In the genomic region with DNA sequence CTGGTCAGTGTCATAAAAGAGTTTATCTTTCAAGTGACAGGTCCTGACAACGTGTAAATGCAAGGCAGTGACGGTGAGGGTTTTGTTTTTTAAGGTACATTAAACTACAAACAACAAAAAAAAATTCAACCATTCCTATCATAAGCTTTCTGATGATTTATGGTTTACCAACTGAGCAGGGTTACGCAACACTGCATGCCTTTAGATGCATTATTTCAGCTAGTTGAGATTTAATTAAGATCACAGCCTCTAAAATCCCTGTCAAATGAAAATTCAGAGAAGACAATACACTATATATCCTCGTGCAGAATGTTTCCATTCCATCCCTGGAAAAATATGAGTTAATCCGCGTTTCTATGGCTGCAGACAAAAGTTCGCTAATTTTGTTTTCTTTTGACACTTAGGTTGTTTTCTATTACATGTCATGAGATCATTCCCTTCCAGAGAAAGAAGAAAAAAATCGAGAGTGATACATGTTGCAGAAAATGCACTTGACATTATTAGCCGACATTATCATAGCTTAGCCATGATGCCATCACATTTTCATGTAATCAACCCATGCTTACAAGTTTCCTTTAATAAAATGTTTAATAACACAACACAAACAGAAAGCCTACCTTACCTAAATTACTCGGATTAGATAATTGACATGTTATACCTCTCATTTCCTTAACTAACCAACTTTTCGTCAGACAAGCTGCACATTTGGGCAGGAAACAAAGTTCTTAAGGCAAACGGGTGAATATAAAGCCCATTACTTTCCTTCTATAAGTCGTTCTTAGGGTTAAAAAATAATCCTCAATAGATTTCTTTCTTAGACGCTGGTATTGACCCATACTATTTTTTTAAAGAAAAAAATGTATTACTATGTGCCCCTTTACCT, we compare ENCODE assay signal across 1 cellular context.
TF ChIP-seq lines count a peak whose summit lies in the region.

No MANE protein-coding gene starts in this region.

TF ChIP-seq in GM23338, 12 proteins besides CTCF, POLR2A, EP300 and RAD21 (continued from another document):
- TF ChIP-seq, protein P1, sequence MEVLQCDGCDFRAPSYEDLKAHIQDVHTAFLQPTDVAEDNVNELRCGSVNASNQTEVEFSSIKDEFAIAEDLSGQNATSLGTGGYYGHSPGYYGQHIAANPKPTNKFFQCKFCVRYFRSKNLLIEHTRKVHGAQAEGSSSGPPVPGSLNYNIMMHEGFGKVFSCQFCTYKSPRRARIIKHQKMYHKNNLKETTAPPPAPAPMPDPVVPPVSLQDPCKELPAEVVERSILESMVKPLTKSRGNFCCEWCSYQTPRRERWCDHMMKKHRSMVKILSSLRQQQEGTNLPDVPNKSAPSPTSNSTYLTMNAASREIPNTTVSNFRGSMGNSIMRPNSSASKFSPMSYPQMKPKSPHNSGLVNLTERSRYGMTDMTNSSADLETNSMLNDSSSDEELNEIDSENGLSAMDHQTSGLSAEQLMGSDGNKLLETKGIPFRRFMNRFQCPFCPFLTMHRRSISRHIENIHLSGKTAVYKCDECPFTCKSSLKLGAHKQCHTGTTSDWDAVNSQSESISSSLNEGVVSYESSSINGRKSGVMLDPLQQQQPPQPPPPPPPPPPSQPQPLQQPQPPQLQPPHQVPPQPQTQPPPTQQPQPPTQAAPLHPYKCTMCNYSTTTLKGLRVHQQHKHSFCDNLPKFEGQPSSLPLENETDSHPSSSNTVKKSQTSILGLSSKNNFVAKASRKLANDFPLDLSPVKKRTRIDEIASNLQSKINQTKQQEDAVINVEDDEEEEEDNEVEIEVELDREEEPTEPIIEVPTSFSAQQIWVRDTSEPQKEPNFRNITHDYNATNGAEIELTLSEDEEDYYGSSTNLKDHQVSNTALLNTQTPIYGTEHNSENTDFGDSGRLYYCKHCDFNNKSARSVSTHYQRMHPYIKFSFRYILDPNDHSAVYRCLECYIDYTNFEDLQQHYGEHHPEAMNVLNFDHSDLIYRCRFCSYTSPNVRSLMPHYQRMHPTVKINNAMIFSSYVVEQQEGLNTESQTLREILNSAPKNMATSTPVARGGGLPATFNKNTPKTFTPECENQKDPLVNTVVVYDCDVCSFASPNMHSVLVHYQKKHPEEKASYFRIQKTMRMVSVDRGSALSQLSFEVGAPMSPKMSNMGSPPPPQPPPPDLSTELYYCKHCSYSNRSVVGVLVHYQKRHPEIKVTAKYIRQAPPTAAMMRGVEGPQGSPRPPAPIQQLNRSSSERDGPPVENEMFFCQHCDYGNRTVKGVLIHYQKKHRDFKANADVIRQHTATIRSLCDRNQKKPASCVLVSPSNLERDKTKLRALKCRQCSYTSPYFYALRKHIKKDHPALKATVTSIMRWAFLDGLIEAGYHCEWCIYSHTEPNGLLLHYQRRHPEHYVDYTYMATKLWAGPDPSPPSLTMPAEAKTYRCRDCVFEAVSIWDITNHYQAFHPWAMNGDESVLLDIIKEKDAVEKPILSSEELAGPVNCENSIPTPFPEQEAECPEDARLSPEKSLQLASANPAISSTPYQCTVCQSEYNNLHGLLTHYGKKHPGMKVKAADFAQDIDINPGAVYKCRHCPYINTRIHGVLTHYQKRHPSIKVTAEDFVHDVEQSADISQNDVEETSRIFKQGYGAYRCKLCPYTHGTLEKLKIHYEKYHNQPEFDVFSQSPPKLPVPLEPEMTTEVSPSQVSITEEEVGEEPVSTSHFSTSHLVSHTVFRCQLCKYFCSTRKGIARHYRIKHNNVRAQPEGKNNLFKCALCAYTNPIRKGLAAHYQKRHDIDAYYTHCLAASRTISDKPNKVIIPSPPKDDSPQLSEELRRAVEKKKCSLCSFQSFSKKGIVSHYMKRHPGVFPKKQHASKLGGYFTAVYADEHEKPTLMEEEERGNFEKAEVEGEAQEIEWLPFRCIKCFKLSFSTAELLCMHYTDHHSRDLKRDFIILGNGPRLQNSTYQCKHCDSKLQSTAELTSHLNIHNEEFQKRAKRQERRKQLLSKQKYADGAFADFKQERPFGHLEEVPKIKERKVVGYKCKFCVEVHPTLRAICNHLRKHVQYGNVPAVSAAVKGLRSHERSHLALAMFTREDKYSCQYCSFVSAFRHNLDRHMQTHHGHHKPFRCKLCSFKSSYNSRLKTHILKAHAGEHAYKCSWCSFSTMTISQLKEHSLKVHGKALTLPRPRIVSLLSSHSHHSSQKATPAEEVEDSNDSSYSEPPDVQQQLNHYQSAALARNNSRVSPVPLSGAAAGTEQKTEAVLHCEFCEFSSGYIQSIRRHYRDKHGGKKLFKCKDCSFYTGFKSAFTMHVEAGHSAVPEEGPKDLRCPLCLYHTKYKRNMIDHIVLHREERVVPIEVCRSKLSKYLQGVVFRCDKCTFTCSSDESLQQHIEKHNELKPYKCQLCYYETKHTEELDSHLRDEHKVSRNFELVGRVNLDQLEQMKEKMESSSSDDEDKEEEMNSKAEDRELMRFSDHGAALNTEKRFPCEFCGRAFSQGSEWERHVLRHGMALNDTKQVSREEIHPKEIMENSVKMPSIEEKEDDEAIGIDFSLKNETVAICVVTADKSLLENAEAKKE (CRISPR knock-in tag; IDR thresholded peaks at IDR 0.05), result no peak
- TF ChIP-seq STAT1 (IDR thresholded peaks at IDR 0.05; ENCODE audit: unreplicated experiment) (no peak), ZNF331 (CRISPR knock-in tag; IDR thresholded peaks at IDR 0.05; ENCODE audit: low read depth) (no peak), CREB1 (CRISPR knock-in tag; IDR thresholded peaks at IDR 0.05; ENCODE audit: low read depth) (no peak)
